11 cellular contexts compared by ENCODE assay signal in the genomic region with DNA sequence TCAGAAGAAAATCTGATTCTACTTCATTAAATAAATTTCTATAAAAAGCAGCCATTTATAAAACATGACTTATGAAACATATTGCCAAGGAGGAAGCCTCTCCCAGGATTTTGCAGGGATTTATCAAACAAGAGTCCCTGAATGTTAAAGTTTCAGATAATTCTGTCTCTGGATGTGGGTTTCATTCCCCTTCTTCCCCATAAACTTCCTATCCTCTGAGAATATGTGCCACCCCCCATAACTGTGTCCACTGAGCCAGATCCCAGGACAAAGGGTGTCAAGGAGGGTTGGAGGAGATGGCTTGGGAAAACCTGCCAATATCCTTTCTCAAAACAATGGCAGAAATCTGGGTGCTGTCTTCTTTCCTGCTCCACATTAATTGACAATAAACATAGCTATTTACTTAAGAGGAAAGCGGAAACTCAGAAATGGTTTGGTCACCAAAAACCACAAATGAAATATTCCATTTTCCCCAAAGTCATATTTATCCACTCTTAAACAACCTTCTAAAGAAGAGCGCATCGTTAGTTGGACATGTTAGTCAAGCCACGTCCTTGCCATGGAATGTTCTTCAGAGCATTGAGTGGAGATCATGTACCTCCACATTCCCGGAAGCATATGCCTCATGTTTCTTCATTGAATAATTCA. TPM values are rescaled to one million over a fixed set of nuclear protein-coding genes. Genes with fewer than 3 reads are reported as not detected.
DNase-seq lines count a peak whose midpoint lies in the region; ATAC-seq, FAIRE-seq and TF ChIP-seq lines count a peak whose summit lies in the region.
"Had no signal": no experiment of that assay in that cellular context is flagged by ENCODE, and none has a peak within 500 bp of the region (broad histone marks: within the 10 kb centered on the region; RNA-seq: fewer than 3 reads in every experiment).

No MANE protein-coding gene starts in this region.

- CTCF ChIA-PET in HepG2 (lab: Yijun Ruan, JAX; ENCODE audit: low intra/inter-chr PET ratio, low total read pairs): no interaction called here

- BruUV-seq in HepG2 (replicated peaks; lab: Mats Ljungman, UMichigan): no TSS peak

- DNase-seq in HepG2 (ENCODE audit: low spot score): peak; percentile 13
- no peak for DNase-seq in right lobe of liver
- peak; percentile 32 to 94 for DNase-seq in cardiac fibroblast (ENCODE audit: low read depth in 2 of 2)
- no peak for DNase-seq in D341Med (ENCODE audit: low spot score)
- no peak for DNase-seq in NOMO-1 (lab: John Stamatoyannopoulos, UW; ENCODE audit: unreplicated experiment in 2 of 2)
- no peak for DNase-seq in NCI-H2029 treated with DMSO at 0.1 percent for 48 hours (lab: John Stamatoyannopoulos, UW)
- DNase-seq: activated CD4-positive, alpha-beta T cell treated with anti-CD3 and anti-CD28 coated beads, Interleukin-2, amount 50 U/mL, for 4 hours; GDM1; NCI-H524 treated with DMSO at 0.1 percent for 48 hours had no signal

- ATAC-seq in HepG2: no peak
- ATAC-seq in right lobe of liver: no peak
- no peak for ATAC-seq in GM18907 (IDR thresholded peaks at IDR 0.05; ENCODE audit: unreplicated experiment)

- no peak for FAIRE-seq in HepG2 (lab: Jason Lieb, UNC)

- no peak overlapping the region for H3K9ac ChIP-seq in HepG2 (ENCODE audit: insufficient read depth, low read depth, low read length)

- intact Hi-C loops in HepG2 (cut with micrococcal nuclease; ENCODE audit: unreplicated experiment) (no loop called here), right lobe of liver (cut with DNase I) (no loop called here)

- TF ChIP-seq RAD21 in HepG2 (CRISPR knock-in tag; IDR thresholded peaks at IDR 0.05): no peak

- H4K20me1 ChIP-seq in HepG2 (ENCODE audit: insufficient read depth, low read length): no peaks in the 10 kb centered on the region

- H3K4me3 ChIP-seq in HepG2 (replicated peaks in 1 of 3; ENCODE audit: insufficient read depth in 1 of 3, low read depth in 2 of 3, low read length in 3 of 3) (no peak overlapping the region), right lobe of liver (no peak overlapping the region), cardiac fibroblast (replicated peaks in 1 of 2; ENCODE audit: low read depth in 2 of 2, low read length in 2 of 2) (peak overlapping the region in 1 of 2 donors; percentile 22), muscle layer of duodenum (ENCODE audit: low read depth in 1 of 2, low read length in 2 of 2) (no peak overlapping the region)

- TF ChIP-seq POLR2A in HepG2 (IDR thresholded peaks at IDR 0.05; ENCODE audit: insufficient read depth in 1 of 2, low read depth in 2 of 2, low read length in 2 of 2) (no peak), right lobe of liver (IDR thresholded peaks at IDR 0.05) (no peak)

- H3K79me2 ChIP-seq in HepG2 (ENCODE audit: insufficient read depth, low read length): no peaks in the 10 kb centered on the region

- no peak overlapping the region for H3K4me2 ChIP-seq in HepG2 (ENCODE audit: low read depth, low read length)

- TF ChIP-seq CTCF in HepG2 (CRISPR knock-in tag; IDR thresholded peaks at IDR 0.05) (no peak), right lobe of liver (IDR thresholded peaks at IDR 0.05) (no peak), cardiac fibroblast (IDR thresholded peaks at IDR 0.05; ENCODE audit: low read depth, low read length) (no peak)

- no peak overlapping the region for H2AFZ ChIP-seq in HepG2 (ENCODE audit: low read length)

- H3K9me3 ChIP-seq in HepG2 (ENCODE audit: low read length): no peaks in the 10 kb centered on the region
- H3K9me3 ChIP-seq in right lobe of liver: no peaks in the 10 kb centered on the region
- no peaks in the 10 kb centered on the region for H3K9me3 ChIP-seq in muscle layer of duodenum (ENCODE audit: control insufficient read depth in 1 of 2, low read length in 2 of 2)

- no peaks in the 10 kb centered on the region for H3K36me3 ChIP-seq in HepG2 (replicated peaks in 1 of 2; ENCODE audit: control insufficient read depth in 1 of 2, insufficient read depth in 2 of 2, low read length in 2 of 2)
- no peaks in the 10 kb centered on the region for H3K36me3 ChIP-seq in right lobe of liver
- H3K36me3 ChIP-seq in muscle layer of duodenum (ENCODE audit: control insufficient read depth in 1 of 2, insufficient read depth in 2 of 2, low read length in 2 of 2): peaks cover 0 to 10% of the 10 kb centered on the region in 2 donors

- in situ Hi-C loops in HepG2 (cut with HindIII; ENCODE audit: extremely low pct_ligation_motif_present, low pct_unique_long_range_greater_than_20kb): loop anchor here (5.0 kb wide), 1 partner anchor 1574 kb away; no protein-coding TSS in a partner anchor

- H3K27ac ChIP-seq in HepG2 (ENCODE audit: extremely low read length, insufficient read depth, low read length) (no peak overlapping the region), right lobe of liver (no peak overlapping the region), muscle layer of duodenum (ENCODE audit: low read length) (peak overlapping the region; percentile 73)

- POLR2A ChIA-PET in HepG2 (lab: Yijun Ruan, JAX): no interaction called here

- no peak for TF ChIP-seq EP300 in HepG2 (IDR thresholded peaks at IDR 0.05; ENCODE audit: low read depth in 2 of 2, low read length in 2 of 2)
- no peak for TF ChIP-seq EP300 in HepG2 (CRISPR knock-in tag; IDR thresholded peaks at IDR 0.05; ENCODE audit: borderline replicate concordance)

- 25% methylated on average over 5 of the region's 5 CpGs for WGBS in HepG2 (ENCODE audit: low lambda C conversion rate)
- WGBS in right lobe of liver (ENCODE audit: insufficient coverage, low coverage, low lambda C conversion rate, missing lambda C conversion rate): 70% methylated on average over 5 of the region's 5 CpGs

- peaks cover 13% of the 10 kb centered on the region for H3K4me1 ChIP-seq in HepG2 (ENCODE audit: insufficient read depth, low read length)
- no peaks in the 10 kb centered on the region for H3K4me1 ChIP-seq in right lobe of liver
- H3K4me1 ChIP-seq in muscle layer of duodenum (ENCODE audit: control insufficient read depth in 1 of 2, insufficient read depth in 2 of 2, low read length in 2 of 2): peaks cover 5 to 10% of the 10 kb centered on the region in 2 donors

- H3K27me3 ChIP-seq in HepG2 (ENCODE audit: control insufficient read depth in 1 of 2, insufficient read depth in 2 of 2, low read length in 2 of 2) (no peaks in the 10 kb centered on the region; a peak in 1 of 5 replicates), right lobe of liver (peaks cover 0 to 5% of the 10 kb centered on the region in 2 donors), muscle layer of duodenum (ENCODE audit: low read depth, low read length) (no peaks in the 10 kb centered on the region)

TF ChIP-seq in HepG2, 621 proteins besides CTCF, POLR2A, EP300 and RAD21:
- no peak for TF ChIP-seq FOSL1 (CRISPR knock-in tag; IDR thresholded peaks at IDR 0.05; ENCODE audit: borderline replicate concordance)
- no peak for TF ChIP-seq ZFP36L1 (CRISPR knock-in tag; IDR thresholded peaks at IDR 0.05)
- no peak for TF ChIP-seq NFYC (CRISPR knock-in tag; IDR thresholded peaks at IDR 0.05)
- TF ChIP-seq KDM4B (CRISPR knock-in tag; IDR thresholded peaks at IDR 0.05): no peak

RNA-seq across cellular contexts. Expression of gene AKR1E2, which starts 54.3 kb away (rescaled TPM):
- total RNA-seq in HepG2 (2016; rRNA removed; fragmentation: Illumina TruSeq; extraction: Trizol) (not detected in 2 replicates), right lobe of liver (1 to 10 TPM in 3 of 6 experiments, under 1 TPM in 3; 0.37 to 3.5 (median 1.6) TPM)
- not detected in 2 replicates for total RNA-seq in HepG2 (2016; cell fraction: cytosol; rRNA removed; fragmentation: Illumina TruSeq; extraction: Trizol; ENCODE audit: low read depth)
- not detected in 2 replicates for total RNA-seq in HepG2 (2016; cell fraction: insoluble cytoplasmic fraction; rRNA removed; fragmentation: Illumina TruSeq; extraction: Trizol)
- not detected in 2 replicates for total RNA-seq in HepG2 (2016; cell fraction: membrane; rRNA removed; fragmentation: Illumina TruSeq; extraction: Trizol)
- total RNA-seq in HepG2 (2016; cell fraction: nucleus; rRNA removed; fragmentation: Illumina TruSeq; extraction: Trizol): not detected in 2 replicates
- 0.10 TPM in 1 of 2 replicates, not detected in the other for polyA plus RNA-seq in HepG2 (2011; rRNA removed)
- polyA plus RNA-seq in HepG2 (2011; cell fraction: cytosol; rRNA removed): not detected in 2 replicates
- 0.33 TPM in 1 of 2 replicates, not detected in the other for polyA plus RNA-seq in HepG2 (2011; cell fraction: nucleus; rRNA removed)
- polyA plus RNA-seq in HepG2 (2012): not detected in 2 replicates
- not detected in 2 replicates for polyA plus RNA-seq in HepG2 (2016; cell fraction: cytosol; fragmentation: Illumina TruSeq; extraction: Trizol; ENCODE audit: low read depth)
- polyA plus RNA-seq in HepG2 (2016; cell fraction: insoluble cytoplasmic fraction; fragmentation: Illumina TruSeq; extraction: Trizol; ENCODE audit: low read depth): not detected in 2 replicates
- not detected in 2 replicates for polyA plus RNA-seq in HepG2 (2016; cell fraction: membrane; fragmentation: Illumina TruSeq; extraction: Trizol; ENCODE audit: low read depth)
- polyA plus RNA-seq in HepG2 (2016; cell fraction: nucleus; fragmentation: Illumina TruSeq; extraction: Trizol; ENCODE audit: insufficient read depth, low read depth): not detected in 2 replicates
- not detected in 2 replicates for polyA minus RNA-seq in HepG2 (2011; rRNA and poly(A)+ RNA removed; ENCODE audit: low replicate concordance)
- not detected in 2 replicates for polyA minus RNA-seq in HepG2 (2011; cell fraction: cytosol; rRNA and poly(A)+ RNA removed)
- not detected in 2 replicates for polyA minus RNA-seq in HepG2 (2011; cell fraction: nucleus; rRNA and poly(A)+ RNA removed)

Comparison
In these comparisons a context has a peak if more than half of its experiments do, and no peak if none do; other contexts are left out.
1. DNase-seq: peak in HepG2 (single experiment) and cardiac fibroblast (2 of 2); none in right lobe of liver (0 of 3), D341Med (single experiment), NOMO-1 (0 of 2) and NCI-H2029 treated with DMSO at 0.1 percent for 48 hours (single experiment).